Comparison of ENCODE assay signal across 1 cellular context in the genomic region with DNA sequence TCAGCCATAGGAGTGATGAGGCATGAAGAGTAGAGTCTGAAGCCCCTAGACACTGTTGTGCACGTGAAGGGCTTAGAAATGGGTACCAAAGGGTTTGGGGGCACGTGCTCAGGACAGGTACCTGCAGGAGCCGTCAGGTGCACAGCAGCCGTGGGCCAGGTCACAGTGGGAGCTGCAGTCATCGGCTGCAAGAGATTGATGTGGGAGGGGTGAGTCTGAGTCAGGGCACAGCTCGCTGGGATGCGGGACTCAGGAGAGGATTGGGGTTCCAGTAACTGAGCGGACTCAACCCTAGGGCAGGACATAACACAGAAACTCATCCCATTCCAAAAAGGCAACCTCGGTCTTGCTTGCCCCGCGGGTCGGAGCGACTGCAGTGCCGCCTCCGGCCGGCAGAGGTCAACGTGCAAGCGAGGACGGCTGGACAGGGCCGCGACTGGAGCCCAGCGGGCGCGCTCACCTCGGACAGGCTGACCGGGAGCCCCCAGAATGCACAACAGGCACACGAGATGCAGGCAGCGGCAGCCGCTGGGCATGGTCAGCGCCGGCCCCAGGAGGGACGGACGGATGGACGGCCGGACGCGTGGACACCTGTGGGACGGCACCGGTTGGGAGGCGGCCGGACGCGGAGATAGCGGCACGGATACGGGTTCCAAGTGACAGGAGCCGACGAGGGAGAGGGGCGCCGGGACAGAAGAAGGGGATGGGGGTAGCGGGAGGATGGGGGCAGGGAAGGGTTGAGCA.
A peak's percentile ranks its signal among the peaks of the same experiment; 100 is the strongest.
TF ChIP-seq lines count a peak whose summit lies in the region.

No MANE protein-coding gene starts in this region.

TF ChIP-seq in K562, 482 proteins besides CTCF, POLR2A, EP300 and RAD21 (continues in another document):
- TF ChIP-seq CREM (IDR thresholded peaks at IDR 0.05; ENCODE audit: low read depth) (peak; percentile 71), ZNF551 (CRISPR knock-in tag; IDR thresholded peaks at IDR 0.05) (no peak), SMAD4 (CRISPR knock-in tag; conservative IDR thresholded peaks at IDR 0.05) (0 out of 2 replicates have a peak, but pooled peaks have one; percentile 38), STAT6 (CRISPR knock-in tag; IDR thresholded peaks at IDR 0.05) (no peak), CBX3 (IDR thresholded peaks at IDR 0.05; ENCODE audit: borderline replicate concordance in 1 of 2, low read length in 2 of 2) (0 out of 3 replicates have a peak, but pooled peaks of 1 of the 2 experiments have one; percentile 44), LEF1 (IDR thresholded peaks at IDR 0.05) (no peak), ZSCAN29 (IDR thresholded peaks at IDR 0.05) (peak; percentile 53; the same call in 1 of the 2 replicates), LARP7 (IDR thresholded peaks at IDR 0.05) (0 out of 2 replicates have a peak, but pooled peaks have one; percentile 52), MAZ (CRISPR knock-in tag; conservative IDR thresholded peaks at IDR 0.05 in 1 of 2, IDR thresholded peaks at IDR 0.05 in 1 of 2) (peak in 1 of 2 experiments; percentile 67; a peak in 1 of 4 replicates), MYNN (IDR thresholded peaks at IDR 0.05) (no peak), MYNN (CRISPR knock-in tag; IDR thresholded peaks at IDR 0.05) (no peak), SMARCE1 (IDR thresholded peaks at IDR 0.05) (no peak), PHF21A (IDR thresholded peaks at IDR 0.05; ENCODE audit: borderline replicate concordance, low read depth) (peak; percentile 21; the same call in 1 of the 2 replicates), RCOR1 (IDR thresholded peaks at IDR 0.05; ENCODE audit: borderline replicate concordance in 1 of 2, low read depth in 2 of 2, low read length in 2 of 2) (peak; percentile 21 to 61; a peak in 2 of 4 replicates), RFX7 (CRISPR knock-in tag; IDR thresholded peaks at IDR 0.05) (no peak), NR3C1 (CRISPR knock-in tag; IDR thresholded peaks at IDR 0.05) (no peak), SMC3 (conservative IDR thresholded peaks at IDR 0.05; ENCODE audit: insufficient read depth, low read depth, low read length) (peak; percentile 86), GATAD2A (IDR thresholded peaks at IDR 0.05) (peak; percentile 65; the same call in 1 of the 2 replicates), MIER1 (IDR thresholded peaks at IDR 0.05; ENCODE audit: low read depth) (peak; percentile 52; the same call in 1 of the 2 replicates), XRCC5 (IDR thresholded peaks at IDR 0.05; ENCODE audit: low read depth, low read length) (peak; percentile 72), ZNF12 (CRISPR knock-in tag; IDR thresholded peaks at IDR 0.05) (no peak), MEIS2 (IDR thresholded peaks at IDR 0.05; ENCODE audit: partially characterized antibody) (no peak), RBM34 (IDR thresholded peaks at IDR 0.05; ENCODE audit: borderline replicate concordance, insufficient read depth, low read length) (no peak), ZNF75A (CRISPR knock-in tag; IDR thresholded peaks at IDR 0.05) (no peak), ZBTB8A (IDR thresholded peaks at IDR 0.05; ENCODE audit: partially characterized antibody) (no peak), HMGN3 (IDR thresholded peaks at IDR 0.05; ENCODE audit: borderline replicate concordance, extremely low read depth, insufficient read length, low read depth, low read length) (peak; percentile 67), GABPB1 (CRISPR knock-in tag; IDR thresholded peaks at IDR 0.05) (peak; percentile 43; the same call in 1 of the 2 replicates), HEY1 (CRISPR knock-in tag; IDR thresholded peaks at IDR 0.05; ENCODE audit: borderline replicate concordance) (no peak), SMARCA4 (IDR thresholded peaks at IDR 0.05) (peak; percentile 28; the same call in 1 of the 2 replicates), POLR2AphosphoS2 (IDR thresholded peaks at IDR 0.05; ENCODE audit: low read length) (no peak), NR1H2 (CRISPR knock-in tag; IDR thresholded peaks at IDR 0.05) (no peak), NKRF (IDR thresholded peaks at IDR 0.05; ENCODE audit: borderline replicate concordance) (peak; percentile 69; the same call in 1 of the 2 replicates), MCM3 (IDR thresholded peaks at IDR 0.05) (no peak), TFAP4 (CRISPR knock-in tag; IDR thresholded peaks at IDR 0.05; ENCODE audit: borderline replicate concordance) (peak; percentile 83), ARID2 (IDR thresholded peaks at IDR 0.05) (peak; percentile 69)
- TF ChIP-seq, protein P1, sequence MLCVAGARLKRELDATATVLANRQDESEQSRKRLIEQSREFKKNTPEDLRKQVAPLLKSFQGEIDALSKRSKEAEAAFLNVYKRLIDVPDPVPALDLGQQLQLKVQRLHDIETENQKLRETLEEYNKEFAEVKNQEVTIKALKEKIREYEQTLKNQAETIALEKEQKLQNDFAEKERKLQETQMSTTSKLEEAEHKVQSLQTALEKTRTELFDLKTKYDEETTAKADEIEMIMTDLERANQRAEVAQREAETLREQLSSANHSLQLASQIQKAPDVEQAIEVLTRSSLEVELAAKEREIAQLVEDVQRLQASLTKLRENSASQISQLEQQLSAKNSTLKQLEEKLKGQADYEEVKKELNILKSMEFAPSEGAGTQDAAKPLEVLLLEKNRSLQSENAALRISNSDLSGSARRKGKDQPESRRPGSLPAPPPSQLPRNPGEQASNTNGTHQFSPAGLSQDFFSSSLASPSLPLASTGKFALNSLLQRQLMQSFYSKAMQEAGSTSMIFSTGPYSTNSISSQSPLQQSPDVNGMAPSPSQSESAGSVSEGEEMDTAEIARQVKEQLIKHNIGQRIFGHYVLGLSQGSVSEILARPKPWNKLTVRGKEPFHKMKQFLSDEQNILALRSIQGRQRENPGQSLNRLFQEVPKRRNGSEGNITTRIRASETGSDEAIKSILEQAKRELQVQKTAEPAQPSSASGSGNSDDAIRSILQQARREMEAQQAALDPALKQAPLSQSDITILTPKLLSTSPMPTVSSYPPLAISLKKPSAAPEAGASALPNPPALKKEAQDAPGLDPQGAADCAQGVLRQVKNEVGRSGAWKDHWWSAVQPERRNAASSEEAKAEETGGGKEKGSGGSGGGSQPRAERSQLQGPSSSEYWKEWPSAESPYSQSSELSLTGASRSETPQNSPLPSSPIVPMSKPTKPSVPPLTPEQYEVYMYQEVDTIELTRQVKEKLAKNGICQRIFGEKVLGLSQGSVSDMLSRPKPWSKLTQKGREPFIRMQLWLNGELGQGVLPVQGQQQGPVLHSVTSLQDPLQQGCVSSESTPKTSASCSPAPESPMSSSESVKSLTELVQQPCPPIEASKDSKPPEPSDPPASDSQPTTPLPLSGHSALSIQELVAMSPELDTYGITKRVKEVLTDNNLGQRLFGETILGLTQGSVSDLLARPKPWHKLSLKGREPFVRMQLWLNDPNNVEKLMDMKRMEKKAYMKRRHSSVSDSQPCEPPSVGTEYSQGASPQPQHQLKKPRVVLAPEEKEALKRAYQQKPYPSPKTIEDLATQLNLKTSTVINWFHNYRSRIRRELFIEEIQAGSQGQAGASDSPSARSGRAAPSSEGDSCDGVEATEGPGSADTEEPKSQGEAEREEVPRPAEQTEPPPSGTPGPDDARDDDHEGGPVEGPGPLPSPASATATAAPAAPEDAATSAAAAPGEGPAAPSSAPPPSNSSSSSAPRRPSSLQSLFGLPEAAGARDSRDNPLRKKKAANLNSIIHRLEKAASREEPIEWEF (CRISPR knock-in tag; IDR thresholded peaks at IDR 0.05), result no peak
- TF ChIP-seq, protein P2, sequence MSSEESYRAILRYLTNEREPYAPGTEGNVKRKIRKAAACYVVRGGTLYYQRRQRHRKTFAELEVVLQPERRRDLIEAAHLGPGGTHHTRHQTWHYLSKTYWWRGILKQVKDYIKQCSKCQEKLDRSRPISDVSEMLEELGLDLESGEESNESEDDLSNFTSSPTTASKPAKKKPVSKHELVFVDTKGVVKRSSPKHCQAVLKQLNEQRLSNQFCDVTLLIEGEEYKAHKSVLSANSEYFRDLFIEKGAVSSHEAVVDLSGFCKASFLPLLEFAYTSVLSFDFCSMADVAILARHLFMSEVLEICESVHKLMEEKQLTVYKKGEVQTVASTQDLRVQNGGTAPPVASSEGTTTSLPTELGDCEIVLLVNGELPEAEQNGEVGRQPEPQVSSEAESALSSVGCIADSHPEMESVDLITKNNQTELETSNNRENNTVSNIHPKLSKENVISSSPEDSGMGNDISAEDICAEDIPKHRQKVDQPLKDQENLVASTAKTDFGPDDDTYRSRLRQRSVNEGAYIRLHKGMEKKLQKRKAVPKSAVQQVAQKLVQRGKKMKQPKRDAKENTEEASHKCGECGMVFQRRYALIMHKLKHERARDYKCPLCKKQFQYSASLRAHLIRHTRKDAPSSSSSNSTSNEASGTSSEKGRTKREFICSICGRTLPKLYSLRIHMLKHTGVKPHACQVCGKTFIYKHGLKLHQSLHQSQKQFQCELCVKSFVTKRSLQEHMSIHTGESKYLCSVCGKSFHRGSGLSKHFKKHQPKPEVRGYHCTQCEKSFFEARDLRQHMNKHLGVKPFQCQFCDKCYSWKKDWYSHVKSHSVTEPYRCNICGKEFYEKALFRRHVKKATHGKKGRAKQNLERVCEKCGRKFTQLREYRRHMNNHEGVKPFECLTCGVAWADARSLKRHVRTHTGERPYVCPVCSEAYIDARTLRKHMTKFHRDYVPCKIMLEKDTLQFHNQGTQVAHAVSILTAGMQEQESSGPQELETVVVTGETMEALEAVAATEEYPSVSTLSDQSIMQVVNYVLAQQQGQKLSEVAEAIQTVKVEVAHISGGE (CRISPR knock-in tag; IDR thresholded peaks at IDR 0.05), result no peak
- TF ChIP-seq, protein P3, sequence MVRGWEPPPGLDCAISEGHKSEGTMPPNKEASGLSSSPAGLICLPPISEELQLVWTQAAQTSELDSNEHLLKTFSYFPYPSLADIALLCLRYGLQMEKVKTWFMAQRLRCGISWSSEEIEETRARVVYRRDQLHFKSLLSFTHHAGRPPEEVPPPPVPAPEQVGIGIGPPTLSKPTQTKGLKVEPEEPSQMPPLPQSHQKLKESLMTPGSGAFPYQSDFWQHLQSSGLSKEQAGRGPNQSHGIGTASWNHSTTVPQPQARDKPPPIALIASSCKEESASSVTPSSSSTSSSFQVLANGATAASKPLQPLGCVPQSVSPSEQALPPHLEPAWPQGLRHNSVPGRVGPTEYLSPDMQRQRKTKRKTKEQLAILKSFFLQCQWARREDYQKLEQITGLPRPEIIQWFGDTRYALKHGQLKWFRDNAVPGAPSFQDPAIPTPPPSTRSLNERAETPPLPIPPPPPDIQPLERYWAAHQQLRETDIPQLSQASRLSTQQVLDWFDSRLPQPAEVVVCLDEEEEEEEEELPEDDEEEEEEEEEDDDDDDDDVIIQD (CRISPR knock-in tag; IDR thresholded peaks at IDR 0.05), result no peak
- TF ChIP-seq, protein P4, sequence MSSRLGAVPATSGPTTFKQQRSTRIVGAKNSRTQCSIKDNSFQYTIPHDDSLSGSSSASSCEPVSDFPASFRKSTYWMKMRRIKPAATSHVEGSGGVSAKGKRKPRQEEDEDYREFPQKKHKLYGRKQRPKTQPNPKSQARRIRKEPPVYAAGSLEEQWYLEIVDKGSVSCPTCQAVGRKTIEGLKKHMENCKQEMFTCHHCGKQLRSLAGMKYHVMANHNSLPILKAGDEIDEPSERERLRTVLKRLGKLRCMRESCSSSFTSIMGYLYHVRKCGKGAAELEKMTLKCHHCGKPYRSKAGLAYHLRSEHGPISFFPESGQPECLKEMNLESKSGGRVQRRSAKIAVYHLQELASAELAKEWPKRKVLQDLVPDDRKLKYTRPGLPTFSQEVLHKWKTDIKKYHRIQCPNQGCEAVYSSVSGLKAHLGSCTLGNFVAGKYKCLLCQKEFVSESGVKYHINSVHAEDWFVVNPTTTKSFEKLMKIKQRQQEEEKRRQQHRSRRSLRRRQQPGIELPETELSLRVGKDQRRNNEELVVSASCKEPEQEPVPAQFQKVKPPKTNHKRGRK (tag; IDR thresholded peaks at IDR 0.05), result 0 out of 2 replicates have a peak, but pooled peaks have one; percentile 23
- TF ChIP-seq, protein P5, sequence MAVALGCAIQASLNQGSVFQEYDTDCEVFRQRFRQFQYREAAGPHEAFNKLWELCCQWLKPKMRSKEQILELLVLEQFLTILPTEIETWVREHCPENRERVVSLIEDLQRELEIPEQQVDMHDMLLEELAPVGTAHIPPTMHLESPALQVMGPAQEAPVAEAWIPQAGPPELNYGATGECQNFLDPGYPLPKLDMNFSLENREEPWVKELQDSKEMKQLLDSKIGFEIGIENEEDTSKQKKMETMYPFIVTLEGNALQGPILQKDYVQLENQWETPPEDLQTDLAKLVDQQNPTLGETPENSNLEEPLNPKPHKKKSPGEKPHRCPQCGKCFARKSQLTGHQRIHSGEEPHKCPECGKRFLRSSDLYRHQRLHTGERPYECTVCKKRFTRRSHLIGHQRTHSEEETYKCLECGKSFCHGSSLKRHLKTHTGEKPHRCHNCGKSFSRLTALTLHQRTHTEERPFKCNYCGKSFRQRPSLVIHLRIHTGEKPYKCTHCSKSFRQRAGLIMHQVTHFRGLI (CRISPR knock-in tag; IDR thresholded peaks at IDR 0.05), result no peak
